In the genomic region with DNA sequence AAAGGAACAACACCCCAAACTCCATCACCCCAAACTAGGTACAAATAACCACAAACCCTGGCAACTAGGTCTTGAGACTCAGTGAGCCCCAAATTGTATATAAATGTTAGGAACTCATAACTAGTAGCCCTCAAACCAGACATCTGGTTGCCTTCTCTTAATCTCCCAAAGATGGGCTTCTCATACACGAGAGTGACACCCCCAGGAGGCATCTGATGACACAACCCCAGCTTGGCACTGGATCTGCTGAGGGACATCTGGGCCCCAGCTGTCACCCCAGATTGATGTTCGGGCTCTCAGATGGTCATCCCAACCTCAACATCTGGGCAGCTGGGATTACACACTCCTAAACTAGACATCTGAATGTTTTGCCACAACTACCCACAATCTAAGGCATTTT, we compare ENCODE assay signal across 1 cellular context.
TF ChIP-seq lines count a peak whose summit lies in the region.

No MANE protein-coding gene starts in this region.

TF ChIP-seq in K562, 482 proteins besides CTCF, POLR2A, EP300 and RAD21:
- no peak for TF ChIP-seq ZNF133 (CRISPR knock-in tag; IDR thresholded peaks at IDR 0.05)
- no peak for TF ChIP-seq ERF (CRISPR knock-in tag; IDR thresholded peaks at IDR 0.05)
- TF ChIP-seq, protein P1, sequence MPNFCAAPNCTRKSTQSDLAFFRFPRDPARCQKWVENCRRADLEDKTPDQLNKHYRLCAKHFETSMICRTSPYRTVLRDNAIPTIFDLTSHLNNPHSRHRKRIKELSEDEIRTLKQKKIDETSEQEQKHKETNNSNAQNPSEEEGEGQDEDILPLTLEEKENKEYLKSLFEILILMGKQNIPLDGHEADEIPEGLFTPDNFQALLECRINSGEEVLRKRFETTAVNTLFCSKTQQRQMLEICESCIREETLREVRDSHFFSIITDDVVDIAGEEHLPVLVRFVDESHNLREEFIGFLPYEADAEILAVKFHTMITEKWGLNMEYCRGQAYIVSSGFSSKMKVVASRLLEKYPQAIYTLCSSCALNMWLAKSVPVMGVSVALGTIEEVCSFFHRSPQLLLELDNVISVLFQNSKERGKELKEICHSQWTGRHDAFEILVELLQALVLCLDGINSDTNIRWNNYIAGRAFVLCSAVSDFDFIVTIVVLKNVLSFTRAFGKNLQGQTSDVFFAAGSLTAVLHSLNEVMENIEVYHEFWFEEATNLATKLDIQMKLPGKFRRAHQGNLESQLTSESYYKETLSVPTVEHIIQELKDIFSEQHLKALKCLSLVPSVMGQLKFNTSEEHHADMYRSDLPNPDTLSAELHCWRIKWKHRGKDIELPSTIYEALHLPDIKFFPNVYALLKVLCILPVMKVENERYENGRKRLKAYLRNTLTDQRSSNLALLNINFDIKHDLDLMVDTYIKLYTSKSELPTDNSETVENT (CRISPR knock-in tag; IDR thresholded peaks at IDR 0.05) = no peak
- TF ChIP-seq CBFA2T3 (IDR thresholded peaks at IDR 0.05) = peak; percentile 42
- peak; percentile 54 for TF ChIP-seq MEIS2 (IDR thresholded peaks at IDR 0.05; ENCODE audit: partially characterized antibody)
- no peak for TF ChIP-seq TRIM28 (IDR thresholded peaks at IDR 0.05)
- TF ChIP-seq NELFE (IDR thresholded peaks at IDR 0.05; ENCODE audit: insufficient read depth, insufficient read length) = no peak
- TF ChIP-seq DDX20 (tag; IDR thresholded peaks at IDR 0.05; ENCODE audit: low read depth) = no peak
- no peak for TF ChIP-seq TCFL5 (CRISPR knock-in tag; conservative IDR thresholded peaks at IDR 0.05)
- no peak for TF ChIP-seq ZBTB8A (IDR thresholded peaks at IDR 0.05; ENCODE audit: partially characterized antibody)
- TF ChIP-seq, protein P2, sequence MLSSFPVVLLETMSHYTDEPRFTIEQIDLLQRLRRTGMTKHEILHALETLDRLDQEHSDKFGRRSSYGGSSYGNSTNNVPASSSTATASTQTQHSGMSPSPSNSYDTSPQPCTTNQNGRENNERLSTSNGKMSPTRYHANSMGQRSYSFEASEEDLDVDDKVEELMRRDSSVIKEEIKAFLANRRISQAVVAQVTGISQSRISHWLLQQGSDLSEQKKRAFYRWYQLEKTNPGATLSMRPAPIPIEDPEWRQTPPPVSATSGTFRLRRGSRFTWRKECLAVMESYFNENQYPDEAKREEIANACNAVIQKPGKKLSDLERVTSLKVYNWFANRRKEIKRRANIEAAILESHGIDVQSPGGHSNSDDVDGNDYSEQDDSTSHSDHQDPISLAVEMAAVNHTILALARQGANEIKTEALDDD (IDR thresholded peaks at IDR 0.05) = 0 out of 2 replicates have a peak, but pooled peaks have one; percentile 14
- TF ChIP-seq TOE1 (IDR thresholded peaks at IDR 0.05; ENCODE audit: borderline replicate concordance) = no peak
- no peak for TF ChIP-seq TOE1 (CRISPR knock-in tag; IDR thresholded peaks at IDR 0.05; ENCODE audit: borderline replicate concordance, low read depth)
- TF ChIP-seq, protein P3, sequence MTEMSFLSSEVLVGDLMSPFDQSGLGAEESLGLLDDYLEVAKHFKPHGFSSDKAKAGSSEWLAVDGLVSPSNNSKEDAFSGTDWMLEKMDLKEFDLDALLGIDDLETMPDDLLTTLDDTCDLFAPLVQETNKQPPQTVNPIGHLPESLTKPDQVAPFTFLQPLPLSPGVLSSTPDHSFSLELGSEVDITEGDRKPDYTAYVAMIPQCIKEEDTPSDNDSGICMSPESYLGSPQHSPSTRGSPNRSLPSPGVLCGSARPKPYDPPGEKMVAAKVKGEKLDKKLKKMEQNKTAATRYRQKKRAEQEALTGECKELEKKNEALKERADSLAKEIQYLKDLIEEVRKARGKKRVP (CRISPR knock-in tag; IDR thresholded peaks at IDR 0.05) = no peak
- TF ChIP-seq ARID1B (IDR thresholded peaks at IDR 0.05) = no peak
